27 cellular contexts compared by ENCODE assay signal in the genomic region with DNA sequence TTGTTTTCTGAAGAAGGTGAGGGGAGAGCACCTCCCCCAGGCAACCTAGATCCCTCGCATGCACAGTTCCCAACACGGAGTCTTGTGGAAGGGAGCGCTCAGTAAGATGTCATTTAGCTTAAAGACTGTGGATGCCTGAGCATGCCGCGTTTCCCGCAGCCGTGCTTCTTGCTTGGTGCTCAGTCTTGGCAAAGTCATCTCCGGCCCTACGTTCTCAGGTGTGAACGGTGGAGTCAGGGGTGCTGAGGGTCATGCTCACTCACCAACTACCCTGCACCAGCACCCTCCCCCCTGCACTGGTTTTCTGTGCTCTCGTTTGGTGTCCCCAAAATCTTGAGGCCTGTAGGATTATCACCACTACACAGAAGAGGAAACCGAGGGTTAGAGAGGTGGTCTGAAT.
DNase-seq lines count a peak whose midpoint lies in the region; ATAC-seq and TF ChIP-seq lines count a peak whose summit lies in the region.
"Had no signal": no experiment of that assay in that cellular context is flagged by ENCODE, and none has a peak within 500 bp of the region (broad histone marks: within the 10 kb centered on the region; RNA-seq: fewer than 3 reads in every experiment).

No MANE protein-coding gene starts in this region.

- H3K27ac ChIP-seq in ascending aorta (peak overlapping the region; percentile 87 to 89), lower lobe of right lung (peak overlapping the region; percentile 71), temporal lobe (ENCODE audit: low read depth, low read length) (peak overlapping the region; percentile 62), A673 (ENCODE audit: low read depth, low read length, poor library complexity, severe bottlenecking) (no peak overlapping the region)
- H3K27ac ChIP-seq: WERI-Rb-1 had no signal

- H3K4me3 ChIP-seq in ascending aorta (no peak overlapping the region), lower lobe of right lung (no peak overlapping the region), A673 (ENCODE audit: low read depth, low read length, poor library complexity, severe bottlenecking) (no peak overlapping the region)
- H3K4me3 ChIP-seq: body of pancreas, esophagus squamous epithelium, gastrocnemius medialis, lung had no signal

- CTCF ChIA-PET in activated naive CD4-positive, alpha-beta T cell treated with anti-CD3 and anti-CD28 coated beads, Interleukin-2, amount 10 ng/mL, durations not matched to agents 7 days and 5 days (lab: Charles Lee): no interaction called here
- CTCF ChIA-PET in A673 (lab: Charles Lee): no interaction called here

- no peak overlapping the region for H3K4me3 Mint-ChIP-seq in activated naive CD4-positive, alpha-beta T cell treated with anti-CD3 and anti-CD28 coated beads, Interleukin-2, amount 10 ng/mL, durations not matched to agents 7 days and 5 days
- H3K4me3 Mint-ChIP-seq: activated T-helper 17 cell treated with anti-CD3 and anti-CD28 coated beads, Interleukin-2, amount 50 U/mL, for 72 hours; endodermal cell; stimulated activated naive CD8-positive, alpha-beta T cell treated with anti-CD3 and anti-CD28 coated beads, Interleukin-15, Interleukin-2, amounts not matched to agents 100 ng/mL and 50 ng/mL, for 24 hours had no signal

- H3K4me1 Mint-ChIP-seq in activated naive CD4-positive, alpha-beta T cell treated with anti-CD3 and anti-CD28 coated beads, Interleukin-2, amount 10 ng/mL, durations not matched to agents 7 days and 5 days: peaks cover 43% of the 10 kb centered on the region
- H3K4me1 Mint-ChIP-seq: activated T-helper 17 cell treated with anti-CD3 and anti-CD28 coated beads, Interleukin-2, amount 50 U/mL, for 72 hours had no signal

- intact Hi-C loops in ascending aorta (cut with DNase I): no loop called here
- intact Hi-C loops in lower lobe of right lung (cut with DNase I): no loop called here
- intact Hi-C loops in A673 (cut with micrococcal nuclease; ENCODE audit: unreplicated experiment): no loop called here
- intact Hi-C loops in posterior cingulate gyrus (cut with DNase I): no loop called here

- H3K27me3 ChIP-seq in ascending aorta: no peaks in the 10 kb centered on the region
- H3K27me3 ChIP-seq in lower lobe of right lung (ENCODE audit: low read depth): no peaks in the 10 kb centered on the region
- no peaks in the 10 kb centered on the region for H3K27me3 ChIP-seq in A673 (replicated peaks; ENCODE audit: insufficient read depth, low read depth, low read length, poor library complexity)
- H3K27me3 ChIP-seq: body of pancreas, gastrocnemius medialis had no signal

- ATAC-seq in activated naive CD4-positive, alpha-beta T cell treated with anti-CD3 and anti-CD28 coated beads, Interleukin-2, amount 50 U/mL, for 72 hours: no peak
- no peak for ATAC-seq in lower lobe of right lung
- ATAC-seq: activated T-helper 17 cell treated with anti-CD3 and anti-CD28 coated beads, Interleukin-2, amount 50 U/mL, for 72 hours; SK-N-SH treated with all-trans-retinoic acid at 6 μM for 48 hours had no signal

- no peaks in the 10 kb centered on the region for H3K36me3 Mint-ChIP-seq in activated naive CD4-positive, alpha-beta T cell treated with anti-CD3 and anti-CD28 coated beads, Interleukin-2, amount 10 ng/mL, durations not matched to agents 7 days and 5 days
- no peaks in the 10 kb centered on the region for H3K36me3 Mint-ChIP-seq in activated naive CD4-positive, alpha-beta T cell treated with anti-CD3 and anti-CD28 coated beads, Interleukin-2, amount 50 U/mL, for 72 hours
- H3K36me3 Mint-ChIP-seq: activated naive CD8-positive, alpha-beta T cell had no signal

- POLR2A ChIA-PET in A673 (lab: Charles Lee; ENCODE audit: low non-redundant PET): no interaction called here

- BruUV-seq in A673 (replicated peaks; lab: Mats Ljungman, UMichigan): no TSS peak

- no peak for TF ChIP-seq CTCF in ascending aorta (IDR thresholded peaks at IDR 0.05)
- no peak for TF ChIP-seq CTCF in lower lobe of right lung (IDR thresholded peaks at IDR 0.05)
- no peak for TF ChIP-seq CTCF in A673 (conservative IDR thresholded peaks at IDR 0.05; ENCODE audit: low read depth, low read length)

- H3K27ac Mint-ChIP-seq in activated naive CD4-positive, alpha-beta T cell treated with anti-CD3 and anti-CD28 coated beads, Interleukin-2, amount 10 ng/mL, durations not matched to agents 7 days and 5 days: peak overlapping the region; percentile 91
- no peak overlapping the region for H3K27ac Mint-ChIP-seq in activated naive CD4-positive, alpha-beta T cell treated with anti-CD3 and anti-CD28 coated beads, Interleukin-2, amount 50 U/mL, for 72 hours
- H3K27ac Mint-ChIP-seq: activated T-helper 17 cell treated with anti-CD3 and anti-CD28 coated beads, Interleukin-2, amount 50 U/mL, for 72 hours; stimulated activated naive CD8-positive, alpha-beta T cell treated with anti-CD3 and anti-CD28 coated beads, Interleukin-15, Interleukin-2, amounts not matched to agents 100 ng/mL and 50 ng/mL, for 24 hours had no signal

- H3K9me3 Mint-ChIP-seq in activated naive CD4-positive, alpha-beta T cell treated with anti-CD3 and anti-CD28 coated beads, Interleukin-2, amount 10 ng/mL, durations not matched to agents 7 days and 5 days: no peaks in the 10 kb centered on the region
- H3K9me3 Mint-ChIP-seq in activated naive CD4-positive, alpha-beta T cell treated with anti-CD3 and anti-CD28 coated beads, Interleukin-2, amount 50 U/mL, for 72 hours: no peaks in the 10 kb centered on the region
- H3K9me3 Mint-ChIP-seq: activated T-helper 17 cell treated with anti-CD3 and anti-CD28 coated beads, Interleukin-2, amount 50 U/mL, for 72 hours; endodermal cell; stimulated activated naive CD8-positive, alpha-beta T cell treated with anti-CD3 and anti-CD28 coated beads, Interleukin-15, Interleukin-2, amounts not matched to agents 100 ng/mL and 50 ng/mL, for 24 hours had no signal

- H3K4me1 ChIP-seq in ascending aorta (peaks cover 10 to 27% of the 10 kb centered on the region in 2 donors), lower lobe of right lung (peaks cover 34% of the 10 kb centered on the region), A673 (ENCODE audit: insufficient read depth, low read length, poor library complexity, severe bottlenecking) (no peaks in the 10 kb centered on the region)

- H3K27me3 Mint-ChIP-seq in activated naive CD4-positive, alpha-beta T cell treated with anti-CD3 and anti-CD28 coated beads, Interleukin-2, amount 10 ng/mL, durations not matched to agents 7 days and 5 days: peaks cover 13% of the 10 kb centered on the region
- H3K27me3 Mint-ChIP-seq: activated naive CD8-positive, alpha-beta T cell; activated T-helper 17 cell treated with anti-CD3 and anti-CD28 coated beads, Interleukin-2, amount 50 U/mL, for 72 hours; stimulated activated naive CD8-positive, alpha-beta T cell treated with anti-CD3 and anti-CD28 coated beads, Interleukin-15, Interleukin-2, amounts not matched to agents 100 ng/mL and 50 ng/mL, for 24 hours had no signal

- DNase-seq in activated naive CD4-positive, alpha-beta T cell treated with anti-CD3 and anti-CD28 coated beads, Interleukin-2, amount 10 ng/mL, durations not matched to agents 7 days and 5 days: no peak
- no peak for DNase-seq in activated naive CD4-positive, alpha-beta T cell treated with anti-CD3 and anti-CD28 coated beads, Interleukin-2, amount 50 U/mL, for 72 hours (ENCODE audit: low spot score in 2 of 2)
- DNase-seq in ascending aorta (ENCODE audit: low spot score in 2 of 2) (no peak), lower lobe of right lung (no peak), pons (ENCODE audit: low spot score) (no peak), A673 (ENCODE audit: low spot score) (no peak), posterior cingulate gyrus (no peak)
- DNase-seq: activated CD4-positive, alpha-beta T cell treated with anti-CD3 and anti-CD28 coated beads, Interleukin-2, amount 50 U/mL, for 1 hour; activated CD8-positive, alpha-beta memory T cell treated with anti-CD3 and anti-CD28 coated beads, Interleukin-2, amount 50 U/mL, for 4 hours; body of pancreas; Caco-2; DMS79; esophagus squamous epithelium; gastrocnemius medialis; GF-D8; NCI-H1417; NCI-H2081 treated with DMSO at 0.1 percent for 48 hours; NCI-H446; NCI-H82; WERI-Rb-1 had no signal

- H3K36me3 ChIP-seq in ascending aorta (no peaks in the 10 kb centered on the region), lower lobe of right lung (no peaks in the 10 kb centered on the region), A673 (ENCODE audit: insufficient read depth, low read length, poor library complexity, severe bottlenecking) (no peaks in the 10 kb centered on the region)
- H3K36me3 ChIP-seq: esophagus squamous epithelium, gastrocnemius medialis, WERI-Rb-1 had no signal

- no peaks in the 10 kb centered on the region for H3K9me3 ChIP-seq in ascending aorta
- H3K9me3 ChIP-seq in lower lobe of right lung: no peaks in the 10 kb centered on the region
- H3K9me3 ChIP-seq in A673 (ENCODE audit: low read depth, low read length, poor library complexity, severe bottlenecking): no peaks in the 10 kb centered on the region
- H3K9me3 ChIP-seq: body of pancreas, Caco-2, esophagus squamous epithelium, gastrocnemius medialis had no signal
